ENCODE assay signal across 14 cellular contexts in genomic region chr12:56374726-56375597, GRCh38. TPM values are rescaled to one million over a fixed set of nuclear protein-coding genes. Genes with fewer than 3 reads are reported as not detected.
DNase-seq lines count a peak whose midpoint lies in the region; ATAC-seq, FAIRE-seq and TF ChIP-seq lines count a peak whose summit lies in the region.
"Had no signal": no experiment of that assay in that cellular context is flagged by ENCODE, and none has a peak within 500 bp of the region (broad histone marks: within the 10 kb centered on the region; RNA-seq: fewer than 3 reads in every experiment).

No MANE protein-coding gene starts in this region.

- H4K20me1 ChIP-seq in SU-DHL-6 (ENCODE audit: low read depth, low read length) = no peaks in the 10 kb centered on the region

- no peaks in the 10 kb centered on the region for H3K9me2 ChIP-seq in SU-DHL-6 (replicated peaks; ENCODE audit: insufficient read depth, low read length)

- H3K4me2 ChIP-seq in SU-DHL-6 (ENCODE audit: low read depth, low read length, poor library complexity, severe bottlenecking) = peak overlapping the region; percentile 88

- TF ChIP-seq CTCF in SU-DHL-6 (IDR thresholded peaks at IDR 0.05; ENCODE audit: insufficient read depth, low read length, poor library complexity, severe bottlenecking) = no peak
- no peak for TF ChIP-seq CTCF in activated CD8-positive, alpha-beta T cell treated with anti-CD3 and anti-CD28 coated beads for 36 hours (IDR thresholded peaks at IDR 0.05)

- no peak for DNase-seq in stimulated activated naive CD8-positive, alpha-beta T cell treated with anti-CD3 and anti-CD28 coated beads, Interleukin-15, Interleukin-2, amounts not matched to agents 100 U/mL and 50 U/mL, for 24 hours
- DNase-seq in stimulated activated naive CD4-positive, alpha-beta T cell treated with Interleukin-2 at 50 U/mL for 16 hours (lab: John Stamatoyannopoulos, UW) = no peak
- no peak for DNase-seq in activated CD8-positive, alpha-beta T cell treated with anti-CD3 and anti-CD28 coated beads for 36 hours
- DNase-seq in frontal cortex (ENCODE audit: low spot score in 2 of 2) = no peak
- DNase-seq in NCI-H226 = no peak
- DNase-seq: activated CD8-positive, alpha-beta memory T cell treated with anti-CD3 and anti-CD28 coated beads, Interleukin-2, amount 10 ng/mL, durations not matched to agents 7 days and 5 days; natural killer cell; NCI-H1417 treated with DMSO at 0.1 percent for 48 hours had no signal

- CTCF ChIA-PET in activated CD8-positive, alpha-beta T cell treated with anti-CD3 and anti-CD28 coated beads for 36 hours (lab: Charles Lee) = interaction anchor here (1.5 kb wide), 1 partner anchor 89 kb away, joined by 3 read pairs; no protein-coding TSS in a partner anchor

- peak overlapping the region; percentile 43 for H3K4me3 ChIP-seq in SU-DHL-6 (ENCODE audit: insufficient read depth, low read length, poor library complexity, severe bottlenecking)
- H3K4me3 ChIP-seq: adrenal gland had no signal

- POLR2A ChIA-PET in activated CD8-positive, alpha-beta T cell treated with anti-CD3 and anti-CD28 coated beads for 36 hours (lab: Charles Lee) = interaction anchor here (0.7 kb wide), 1 partner anchor 66 kb away, joined by 4 read pairs; no protein-coding TSS in a partner anchor

- no peak for FAIRE-seq in frontal cortex (lab: Jason Lieb, UNC)

- H3F3A ChIP-seq in SU-DHL-6 (ENCODE audit: insufficient read depth) = peaks cover 52% of the 10 kb centered on the region

- H3K27me3 Mint-ChIP-seq in stimulated activated naive CD8-positive, alpha-beta T cell treated with anti-CD3 and anti-CD28 coated beads, Interleukin-15, Interleukin-2, amounts not matched to agents 100 ng/mL and 50 ng/mL, for 24 hours = no peaks in the 10 kb centered on the region
- no peaks in the 10 kb centered on the region for H3K27me3 Mint-ChIP-seq in activated CD8-positive, alpha-beta T cell treated with anti-CD3 and anti-CD28 coated beads for 36 hours

- H3K9me3 Mint-ChIP-seq in stimulated activated naive CD8-positive, alpha-beta T cell treated with anti-CD3 and anti-CD28 coated beads, Interleukin-15, Interleukin-2, amounts not matched to agents 100 ng/mL and 50 ng/mL, for 24 hours = no peaks in the 10 kb centered on the region
- H3K9me3 Mint-ChIP-seq in activated CD8-positive, alpha-beta T cell treated with anti-CD3 and anti-CD28 coated beads for 36 hours = peaks cover 5% of the 10 kb centered on the region
- H3K9me3 Mint-ChIP-seq: natural killer cell had no signal

- no peaks in the 10 kb centered on the region for H3K9me3 ChIP-seq in SU-DHL-6 (ENCODE audit: insufficient read depth, low read length)
- H3K9me3 ChIP-seq: adrenal gland had no signal

- no peaks in the 10 kb centered on the region for H3K27me3 ChIP-seq in SU-DHL-6 (ENCODE audit: low read length)
- H3K27me3 ChIP-seq: adrenal gland had no signal

- intact Hi-C loops in activated CD8-positive, alpha-beta T cell treated with anti-CD3 and anti-CD28 coated beads for 36 hours (cut with micrococcal nuclease) = no loop called here

- H2AFZ ChIP-seq in SU-DHL-6 (ENCODE audit: low read depth, low read length, severe bottlenecking) = peak overlapping the region; percentile 79

- peak overlapping the region; percentile 99 for H3K27ac ChIP-seq in SU-DHL-6 (ENCODE audit: low read depth, low read length)
- H3K27ac ChIP-seq: adrenal gland had no signal

- no peak for ATAC-seq in stimulated activated naive CD8-positive, alpha-beta T cell treated with anti-CD3 and anti-CD28 coated beads, Interleukin-15, Interleukin-2, amounts not matched to agents 100 U/mL and 50 U/mL, for 24 hours
- ATAC-seq in HG03060 (IDR thresholded peaks at IDR 0.05; ENCODE audit: low read depth, unreplicated experiment) = peak; percentile 7
- ATAC-seq in activated CD8-positive, alpha-beta T cell treated with anti-CD3 and anti-CD28 coated beads for 36 hours = no peak
- ATAC-seq: activated CD8-positive, alpha-beta memory T cell treated with anti-CD3 and anti-CD28 coated beads, Interleukin-2, amount 10 ng/mL, durations not matched to agents 7 days and 5 days; natural killer cell had no signal

- H3K4me1 Mint-ChIP-seq in stimulated activated naive CD8-positive, alpha-beta T cell treated with anti-CD3 and anti-CD28 coated beads, Interleukin-15, Interleukin-2, amounts not matched to agents 100 ng/mL and 50 ng/mL, for 24 hours (ENCODE audit: low read depth) = no peaks in the 10 kb centered on the region
- no peaks in the 10 kb centered on the region for H3K4me1 Mint-ChIP-seq in activated CD8-positive, alpha-beta T cell treated with anti-CD3 and anti-CD28 coated beads for 36 hours (ENCODE audit: low read depth)
- H3K4me1 Mint-ChIP-seq: activated CD8-positive, alpha-beta memory T cell treated with anti-CD3 and anti-CD28 coated beads, Interleukin-2, amount 10 ng/mL, durations not matched to agents 7 days and 5 days; natural killer cell had no signal

- no peaks in the 10 kb centered on the region for H3K79me2 ChIP-seq in SU-DHL-6 (ENCODE audit: insufficient read depth, low read length)

- H3K9ac ChIP-seq in SU-DHL-6 (ENCODE audit: low read length) = peak overlapping the region; percentile 59

- no peaks in the 10 kb centered on the region for H3K36me3 Mint-ChIP-seq in stimulated activated naive CD8-positive, alpha-beta T cell treated with anti-CD3 and anti-CD28 coated beads, Interleukin-15, Interleukin-2, amounts not matched to agents 100 ng/mL and 50 ng/mL, for 24 hours (ENCODE audit: low read depth)
- no peaks in the 10 kb centered on the region for H3K36me3 Mint-ChIP-seq in activated CD8-positive, alpha-beta T cell treated with anti-CD3 and anti-CD28 coated beads for 36 hours (ENCODE audit: low read depth)
- H3K36me3 Mint-ChIP-seq: activated CD8-positive, alpha-beta memory T cell treated with anti-CD3 and anti-CD28 coated beads, Interleukin-2, amount 10 ng/mL, durations not matched to agents 7 days and 5 days; natural killer cell had no signal

- no peak overlapping the region for H3K4me3 Mint-ChIP-seq in stimulated activated naive CD8-positive, alpha-beta T cell treated with anti-CD3 and anti-CD28 coated beads, Interleukin-15, Interleukin-2, amounts not matched to agents 100 ng/mL and 50 ng/mL, for 24 hours
- no peak overlapping the region for H3K4me3 Mint-ChIP-seq in activated CD8-positive, alpha-beta T cell treated with anti-CD3 and anti-CD28 coated beads for 36 hours
- H3K4me3 Mint-ChIP-seq: activated CD8-positive, alpha-beta memory T cell treated with anti-CD3 and anti-CD28 coated beads, Interleukin-2, amount 10 ng/mL, durations not matched to agents 7 days and 5 days; natural killer cell had no signal

- no peaks in the 10 kb centered on the region for H3K36me3 ChIP-seq in SU-DHL-6 (ENCODE audit: low read length)
- H3K36me3 ChIP-seq: adrenal gland had no signal

- H3K27ac Mint-ChIP-seq in stimulated activated naive CD8-positive, alpha-beta T cell treated with anti-CD3 and anti-CD28 coated beads, Interleukin-15, Interleukin-2, amounts not matched to agents 100 ng/mL and 50 ng/mL, for 24 hours = peak overlapping the region; percentile 63
- H3K27ac Mint-ChIP-seq in activated CD8-positive, alpha-beta T cell treated with anti-CD3 and anti-CD28 coated beads for 36 hours = no peak overlapping the region
- H3K27ac Mint-ChIP-seq: activated CD8-positive, alpha-beta memory T cell treated with anti-CD3 and anti-CD28 coated beads, Interleukin-2, amount 10 ng/mL, durations not matched to agents 7 days and 5 days; natural killer cell had no signal

RNA-seq across cellular contexts. Expression of gene APOF, which starts 12.3 kb away (rescaled TPM):
- not detected for total RNA-seq in activated CD8-positive, alpha-beta T cell treated with anti-CD3 and anti-CD28 coated beads for 36 hours
- total RNA-seq in frontal cortex = not detected
- total RNA-seq: A673; activated CD8-positive, alpha-beta memory T cell treated with anti-CD3 and anti-CD28 coated beads, Interleukin-2, amount 10 ng/mL, durations not matched to agents 7 days and 5 days; adrenal gland; natural killer cell; T-helper 1 cell treated with Interleukin-12 subunit alpha and Interleukin-12 subunit beta and Interleukin-4 antibody, amounts not matched to agents 30 ng/mL and 1 ng/mL, for 36 hours had no signal

RNA-seq across cellular contexts. Expression of gene STAT2, which starts 15.1 kb away (rescaled TPM):
- total RNA-seq in activated CD8-positive, alpha-beta T cell treated with anti-CD3 and anti-CD28 coated beads for 36 hours = 10 to 100 TPM; 64.4 to 69.7 TPM
- total RNA-seq in frontal cortex = 75.0 TPM

RNA-seq across cellular contexts. Expression of gene IL23A, which starts 36.3 kb away (rescaled TPM):
- 10 to 100 TPM; 41.3 to 41.5 TPM for total RNA-seq in activated CD8-positive, alpha-beta T cell treated with anti-CD3 and anti-CD28 coated beads for 36 hours
- total RNA-seq in frontal cortex = not detected
- total RNA-seq: A673 had no signal

RNA-seq across cellular contexts. Expression of gene PAN2, which starts 41.2 kb away (rescaled TPM):
- total RNA-seq in activated CD8-positive, alpha-beta T cell treated with anti-CD3 and anti-CD28 coated beads for 36 hours = 10 to 100 TPM; 55.7 to 69.0 TPM
- 24.5 TPM for total RNA-seq in frontal cortex

RNA-seq across cellular contexts. Expression of gene CNPY2, which starts 59.2 kb away (rescaled TPM):
- 10 to 100 TPM; 81.0 to 81.7 TPM for total RNA-seq in activated CD8-positive, alpha-beta T cell treated with anti-CD3 and anti-CD28 coated beads for 36 hours
- total RNA-seq in frontal cortex = 42.8 TPM

Comparison
In these comparisons a context has a peak if more than half of its experiments do, and no peak if none do; other contexts are left out.
1. RNA of gene IL23A, which starts 36.3 kb away (total RNA-seq): 41.3 to 41.5 TPM in activated CD8-positive, alpha-beta T cell treated with anti-CD3 and anti-CD28 coated beads for 36 hours; not detected in frontal cortex (single experiment); every median in the first group is over 10 times any median in the second.